In genomic region chr12:51262758-51263177, GRCh38 we compare ENCODE assay signal across 8 cellular contexts. TPM values are rescaled to one million over a fixed set of nuclear protein-coding genes. Genes with fewer than 3 reads are reported as not detected.
DNase-seq lines count a peak whose midpoint lies in the region; ATAC-seq and TF ChIP-seq lines count a peak whose summit lies in the region.

No MANE protein-coding gene starts in this region.

- no peaks in the 10 kb centered on the region for H3K36me3 ChIP-seq in Loucy (ENCODE audit: insufficient read depth, low read length)

- peak; percentile 35 for DNase-seq in NCI-H146 (lab: John Stamatoyannopoulos, UW)
- no peak for DNase-seq in NCI-H146 treated with DMSO at 0.1 percent for 48 hours (lab: John Stamatoyannopoulos, UW; ENCODE audit: unreplicated experiment)
- DNase-seq in activated CD8-positive, alpha-beta T cell treated with anti-CD3 and anti-CD28 coated beads, Interleukin-2, amount 10 ng/mL, durations not matched to agents 7 days and 5 days: peak; percentile 37
- peak; percentile 53 to 60 for DNase-seq in lung microvascular endothelial cell (ENCODE audit: low read depth in 2 of 2)

- peaks cover 14% of the 10 kb centered on the region for H4K20me1 ChIP-seq in Loucy (ENCODE audit: insufficient read depth, low read length, poor library complexity, severe bottlenecking)

- no peaks in the 10 kb centered on the region for H3K27me3 ChIP-seq in Loucy (ENCODE audit: insufficient read depth, low read length, poor library complexity, severe bottlenecking)

- H3K4me2 ChIP-seq in Loucy (ENCODE audit: low read depth, low read length, poor library complexity, severe bottlenecking): peak overlapping the region; percentile 2

- H3K4me1 ChIP-seq in Loucy (ENCODE audit: insufficient read depth, low read length, poor library complexity, severe bottlenecking): peaks cover 24% of the 10 kb centered on the region

- H3K36me3 Mint-ChIP-seq in activated CD8-positive, alpha-beta T cell treated with anti-CD3 and anti-CD28 coated beads, Interleukin-2, amount 10 ng/mL, durations not matched to agents 7 days and 5 days (ENCODE audit: low read depth): peaks cover 3% of the 10 kb centered on the region

- H3K27ac Mint-ChIP-seq in activated CD8-positive, alpha-beta T cell treated with anti-CD3 and anti-CD28 coated beads, Interleukin-2, amount 10 ng/mL, durations not matched to agents 7 days and 5 days: no peak overlapping the region

- H3K4me1 Mint-ChIP-seq in activated CD8-positive, alpha-beta T cell treated with anti-CD3 and anti-CD28 coated beads, Interleukin-2, amount 10 ng/mL, durations not matched to agents 7 days and 5 days (ENCODE audit: low read depth): peaks cover 20% of the 10 kb centered on the region

- H3K9me2 ChIP-seq in Loucy (replicated peaks; ENCODE audit: low read depth, low read length): no peaks in the 10 kb centered on the region

- H3K9me3 ChIP-seq in Loucy (ENCODE audit: insufficient read depth, low read depth, low read length): no peaks in the 10 kb centered on the region

- H3K79me2 ChIP-seq in Loucy (ENCODE audit: insufficient read depth, low read length): peaks cover 56% of the 10 kb centered on the region

- no peaks in the 10 kb centered on the region for H3F3A ChIP-seq in Loucy (ENCODE audit: low read depth)

- peak; percentile 62 for TF ChIP-seq CTCF in Loucy (conservative IDR thresholded peaks at IDR 0.05; ENCODE audit: low read length)

- H3K4me3 Mint-ChIP-seq in activated CD8-positive, alpha-beta T cell treated with anti-CD3 and anti-CD28 coated beads, Interleukin-2, amount 10 ng/mL, durations not matched to agents 7 days and 5 days: no peak overlapping the region

- POLR2A ChIA-PET in activated CD8-positive, alpha-beta T cell treated with anti-CD3 and anti-CD28 coated beads, Interleukin-2, amount 10 ng/mL, durations not matched to agents 7 days and 5 days (lab: Charles Lee): no interaction called here

- ATAC-seq in activated CD8-positive, alpha-beta T cell treated with anti-CD3 and anti-CD28 coated beads, Interleukin-2, amount 10 ng/mL, durations not matched to agents 7 days and 5 days: no peak
- no peak for ATAC-seq in HG03378 (IDR thresholded peaks at IDR 0.05; ENCODE audit: unreplicated experiment)
- ATAC-seq in GM18502 (IDR thresholded peaks at IDR 0.05; ENCODE audit: poor library complexity, unreplicated experiment): no peak
- ATAC-seq in HG02798 (IDR thresholded peaks at IDR 0.05; ENCODE audit: poor library complexity, unreplicated experiment): no peak

- H2AFZ ChIP-seq in Loucy (ENCODE audit: low read length): no peak overlapping the region

- CTCF ChIA-PET in activated CD8-positive, alpha-beta T cell treated with anti-CD3 and anti-CD28 coated beads, Interleukin-2, amount 10 ng/mL, durations not matched to agents 7 days and 5 days (lab: Charles Lee): interaction anchor here (0.6 to 3.2 kb wide), 11 partner anchors 10 to 275 kb away, joined by 3 to 25 read pairs (median 4); no protein-coding TSS in a partner anchor

- H3K9ac ChIP-seq in Loucy (ENCODE audit: low read depth, low read length, poor library complexity, severe bottlenecking): no peak overlapping the region

- no peak overlapping the region for H3K4me3 ChIP-seq in Loucy (ENCODE audit: low read length, poor library complexity, severe bottlenecking)

- no peaks in the 10 kb centered on the region for H3K9me3 Mint-ChIP-seq in activated CD8-positive, alpha-beta T cell treated with anti-CD3 and anti-CD28 coated beads, Interleukin-2, amount 10 ng/mL, durations not matched to agents 7 days and 5 days (ENCODE audit: insufficient read depth)

- H3K27me3 Mint-ChIP-seq in activated CD8-positive, alpha-beta T cell treated with anti-CD3 and anti-CD28 coated beads, Interleukin-2, amount 10 ng/mL, durations not matched to agents 7 days and 5 days (ENCODE audit: low read depth): no peaks in the 10 kb centered on the region

RNA-seq across cellular contexts. Expression of gene SMAGP, which starts 7.4 kb away (rescaled TPM):
- 1 to 10 TPM; 4.3 to 4.7 TPM for total RNA-seq in activated CD8-positive, alpha-beta T cell treated with anti-CD3 and anti-CD28 coated beads, Interleukin-2, amount 10 ng/mL, durations not matched to agents 7 days and 5 days
- total RNA-seq in lung microvascular endothelial cell: 9.8 and 17.7 TPM in 2 replicates

RNA-seq across cellular contexts. Expression of gene DAZAP2, which starts 24.1 kb away (rescaled TPM):
- total RNA-seq in activated CD8-positive, alpha-beta T cell treated with anti-CD3 and anti-CD28 coated beads, Interleukin-2, amount 10 ng/mL, durations not matched to agents 7 days and 5 days: 100 to 1,000 TPM; 186 TPM
- 68.5 and 73.7 TPM in 2 replicates for total RNA-seq in lung microvascular endothelial cell

RNA-seq across cellular contexts. Expression of gene POU6F1, which starts 44.9 kb away (rescaled TPM):
- total RNA-seq in activated CD8-positive, alpha-beta T cell treated with anti-CD3 and anti-CD28 coated beads, Interleukin-2, amount 10 ng/mL, durations not matched to agents 7 days and 5 days: 1 to 10 TPM; 1.3 to 2.2 TPM
- 1.3 and 3.0 TPM in 2 replicates for total RNA-seq in lung microvascular endothelial cell
